Comparison of ENCODE assay signal across 9 cellular contexts in the genomic region with DNA sequence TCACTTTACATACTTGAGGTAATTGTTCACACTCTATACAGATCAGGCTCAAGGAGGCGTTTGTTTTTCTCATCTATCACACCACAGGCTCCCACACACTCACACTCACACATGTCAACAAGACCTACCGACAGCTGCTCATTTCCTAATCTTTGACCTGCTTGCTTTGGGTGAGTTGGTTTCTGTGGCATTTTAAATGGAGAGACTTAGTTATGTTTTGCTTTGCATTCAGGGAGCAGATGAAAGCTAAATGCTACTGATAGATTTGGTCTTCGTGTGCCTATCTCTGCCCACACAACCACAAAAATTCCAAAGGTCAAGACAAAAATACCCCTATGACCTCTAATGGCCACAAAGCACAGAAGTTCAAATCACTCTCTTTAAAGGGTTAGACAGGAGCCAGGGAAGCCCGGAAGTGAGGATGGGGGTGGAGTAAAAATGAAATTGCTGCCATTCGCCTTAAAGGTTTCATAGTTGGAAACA.
DNase-seq lines count a peak whose midpoint lies in the region; TF ChIP-seq lines count a peak whose summit lies in the region.
"Had no signal": no experiment of that assay in that cellular context is flagged by ENCODE, and none has a peak within 500 bp of the region (broad histone marks: within the 10 kb centered on the region; RNA-seq: fewer than 3 reads in every experiment).

No MANE protein-coding gene starts in this region.

- H3K9ac ChIP-seq in MM.1S (ENCODE audit: low read length), result no peak overlapping the region

- H3F3A ChIP-seq in MM.1S (ENCODE audit: insufficient read depth, low read length), result peaks cover 8% of the 10 kb centered on the region; the same call in 1 of the 2 replicates

- H4K20me1 ChIP-seq in MM.1S (ENCODE audit: insufficient read depth, low read length) (no peaks in the 10 kb centered on the region), osteoblast (ENCODE audit: insufficient read depth, low read length) (no peaks in the 10 kb centered on the region)

- DNase-seq in NCI-H748 (lab: John Stamatoyannopoulos, UW; ENCODE audit: unreplicated experiment), result peak; percentile 50
- no peak for DNase-seq in NCI-H748 treated with DMSO at 0.1 percent for 48 hours (lab: John Stamatoyannopoulos, UW)
- DNase-seq in HCEC 1CT, result peak; percentile 9
- peak; percentile 45 for DNase-seq in MM.1S
- DNase-seq in osteoblast (ENCODE audit: insufficient read length, low spot score, missing footprints), result peak; percentile 73
- no peak for DNase-seq in COLO668 (lab: John Stamatoyannopoulos, UW; ENCODE audit: unreplicated experiment)
- DNase-seq in anterior cingulate cortex (lab: John Stamatoyannopoulos, UW), result no peak
- no peak for DNase-seq in KG1 (lab: John Stamatoyannopoulos, UW)
- DNase-seq: NCI-H1694 had no signal

- H2AFZ ChIP-seq in MM.1S (ENCODE audit: low read length), result no peak overlapping the region
- no peak overlapping the region for H2AFZ ChIP-seq in osteoblast (ENCODE audit: low read length)

- H3K27me3 ChIP-seq in MM.1S (replicated peaks; ENCODE audit: insufficient read depth, low read length) (no peaks in the 10 kb centered on the region), osteoblast (ENCODE audit: insufficient read depth, low read length) (peaks cover 3% of the 10 kb centered on the region)

- no peaks in the 10 kb centered on the region for H3K9me2 ChIP-seq in MM.1S (replicated peaks; ENCODE audit: insufficient read depth, low read length)

- H3K4me3 ChIP-seq in MM.1S (ENCODE audit: low read length) (no peak overlapping the region), osteoblast (ENCODE audit: insufficient read depth, low read length) (no peak overlapping the region)

- peak overlapping the region; percentile 27; the same call in 1 of the 2 replicates for H3K4me2 ChIP-seq in MM.1S (ENCODE audit: low read depth, low read length)
- H3K4me2 ChIP-seq in osteoblast (ENCODE audit: insufficient read depth, low read length), result no peak overlapping the region

- H3K27ac ChIP-seq in MM.1S (ENCODE audit: low read length) (no peak overlapping the region), osteoblast (ENCODE audit: low read depth, low read length) (no peak overlapping the region)

- no peaks in the 10 kb centered on the region for H3K79me2 ChIP-seq in MM.1S (ENCODE audit: low read length)
- H3K79me2 ChIP-seq in osteoblast (ENCODE audit: insufficient read depth, low read length), result no peaks in the 10 kb centered on the region

- H3K9me3 ChIP-seq in MM.1S (replicated peaks; ENCODE audit: insufficient read depth, low read length), result no peaks in the 10 kb centered on the region
- H3K9me3 ChIP-seq in osteoblast (ENCODE audit: low read depth, low read length), result no peaks in the 10 kb centered on the region

- H3K36me3 ChIP-seq in MM.1S (replicated peaks; ENCODE audit: insufficient read depth, low read length) (no peaks in the 10 kb centered on the region), osteoblast (ENCODE audit: insufficient read depth, low read length) (no peaks in the 10 kb centered on the region)

- peaks cover 7% of the 10 kb centered on the region; the same call in 1 of the 2 replicates for H3K4me1 ChIP-seq in MM.1S (ENCODE audit: low read length)
- H3K4me1 ChIP-seq in osteoblast (ENCODE audit: insufficient read depth, low read length), result no peaks in the 10 kb centered on the region

- TF ChIP-seq CTCF in MM.1S (IDR thresholded peaks at IDR 0.05; ENCODE audit: low read length) (no peak), osteoblast (IDR thresholded peaks at IDR 0.05; ENCODE audit: extremely low read depth, low read depth, low read length) (no peak)

Comparison
In these comparisons a context has a peak if more than half of its experiments do, and no peak if none do; other contexts are left out.
1. DNase-seq: peak in NCI-H748 (single experiment), HCEC 1CT (single experiment), MM.1S (single experiment) and osteoblast (single experiment); none in NCI-H748 treated with DMSO at 0.1 percent for 48 hours (single experiment), COLO668 (single experiment), anterior cingulate cortex (0 of 58) and KG1 (single experiment).